8 cellular contexts compared by ENCODE assay signal in genomic region chr5:176658007-176658599, GRCh38. TPM values are rescaled to one million over a fixed set of nuclear protein-coding genes. Genes with fewer than 3 reads are reported as not detected.
DNase-seq lines count a peak whose midpoint lies in the region; FAIRE-seq and TF ChIP-seq lines count a peak whose summit lies in the region.

No MANE protein-coding gene starts in this region.

- no peak overlapping the region for H3K9ac ChIP-seq in neural progenitor cell

- 59 to 66% methylated on average over 12 to 14 of the region's 14 CpGs for WGBS in thyroid gland, 2 donors

- H2AFZ ChIP-seq in ACC112 (ENCODE audit: low read length, unreplicated experiment) (no peak overlapping the region), neural progenitor cell (replicated peaks) (no peak overlapping the region)

- H3K4me1 ChIP-seq in ACC112 (ENCODE audit: control insufficient read depth, insufficient read depth, low read length, unreplicated experiment) (peaks cover 21% of the 10 kb centered on the region), neural progenitor cell (no peaks in the 10 kb centered on the region), thyroid gland (peaks cover 0 to 5% of the 10 kb centered on the region in 2 donors)

- FAIRE-seq in RCC 7860 (lab: Jason Lieb, UNC): no peak

- DNase-seq in GM13976 (ENCODE audit: low spot score) (peak; percentile 78), HPDE6-E6E7 (ENCODE audit: extremely low spot score) (peak; percentile 70), RCC 7860 (ENCODE audit: low spot score) (peak; percentile 50), fibroblast of mammary gland (ENCODE audit: low read depth) (peak; percentile 68), neural progenitor cell (ENCODE audit: low spot score) (peak; percentile 80), thyroid gland (peak; percentile 50 to 56)
- peak; percentile 53 for DNase-seq in activated T-helper 1 cell treated with anti-CD3 and anti-CD28 coated beads, Interleukin-12 subunit alpha, Interleukin-12 subunit beta, Interleukin-2, Interleukin-4 antibody, amounts not matched to agents 30 ng/mL and 10 ng/mL and 1 ng/mL, durations not matched to agents 14 hours and 24 hours and 36 hours (ENCODE audit: low spot score)

- H4K20me1 ChIP-seq in neural progenitor cell (ENCODE audit: low read depth): peaks cover 8% of the 10 kb centered on the region

- H3K9me3 Mint-ChIP-seq in activated T-helper 1 cell treated with anti-CD3 and anti-CD28 coated beads, Interleukin-12 subunit alpha, Interleukin-12 subunit beta, Interleukin-2, Interleukin-4 antibody, amounts not matched to agents 30 ng/mL and 10 ng/mL and 1 ng/mL, durations not matched to agents 14 hours and 24 hours and 36 hours: no peaks in the 10 kb centered on the region
- H3K9me3 Mint-ChIP-seq in neural progenitor cell: no peaks in the 10 kb centered on the region

- H3F3A ChIP-seq in neural progenitor cell (ENCODE audit: low read depth): no peaks in the 10 kb centered on the region

- no peaks in the 10 kb centered on the region for H3K9me3 ChIP-seq in neural progenitor cell (ENCODE audit: low read depth)
- H3K9me3 ChIP-seq in thyroid gland: no peaks in the 10 kb centered on the region

- H3K4me2 ChIP-seq in neural progenitor cell: no peak overlapping the region

- no peaks in the 10 kb centered on the region for H3K36me3 ChIP-seq in ACC112 (ENCODE audit: insufficient read depth, low read length)
- H3K36me3 ChIP-seq in neural progenitor cell: no peaks in the 10 kb centered on the region
- peaks cover 8 to 9% of the 10 kb centered on the region in 2 donors for H3K36me3 ChIP-seq in thyroid gland

- H3K27ac ChIP-seq in ACC112 (ENCODE audit: low read depth, low read length): no peak overlapping the region
- H3K27ac ChIP-seq in neural progenitor cell: no peak overlapping the region
- no peak overlapping the region for H3K27ac ChIP-seq in thyroid gland

- peaks cover 2% of the 10 kb centered on the region for H3K27me3 Mint-ChIP-seq in activated T-helper 1 cell treated with anti-CD3 and anti-CD28 coated beads, Interleukin-12 subunit alpha, Interleukin-12 subunit beta, Interleukin-2, Interleukin-4 antibody, amounts not matched to agents 30 ng/mL and 10 ng/mL and 1 ng/mL, durations not matched to agents 14 hours and 24 hours and 36 hours (ENCODE audit: insufficient read depth)
- peaks cover 11% of the 10 kb centered on the region for H3K27me3 Mint-ChIP-seq in neural progenitor cell (ENCODE audit: insufficient read depth, low read depth)

- TF ChIP-seq CTCF in GM13976 (IDR thresholded peaks at IDR 0.05; ENCODE audit: borderline replicate concordance, control extremely low read depth, extremely low read depth, insufficient read depth, missing control alignments) (peak; percentile 91), fibroblast of mammary gland (conservative IDR thresholded peaks at IDR 0.05; ENCODE audit: control insufficient read depth, insufficient read depth, low read depth, low read length) (peak; percentile 82), neural progenitor cell (IDR thresholded peaks at IDR 0.05) (peak; percentile 76), thyroid gland (IDR thresholded peaks at IDR 0.05) (peak in 5 of 6 experiments; percentile 17 to 74 (median 44))

- H3K4me3 Mint-ChIP-seq in activated T-helper 1 cell treated with anti-CD3 and anti-CD28 coated beads, Interleukin-12 subunit alpha, Interleukin-12 subunit beta, Interleukin-2, Interleukin-4 antibody, amounts not matched to agents 30 ng/mL and 10 ng/mL and 1 ng/mL, durations not matched to agents 14 hours and 24 hours and 36 hours: peak overlapping the region; percentile 54
- peak overlapping the region; percentile 43 for H3K4me3 Mint-ChIP-seq in neural progenitor cell

- H3K79me2 ChIP-seq in ACC112 (ENCODE audit: control insufficient read depth, insufficient read depth, low read length, unreplicated experiment): no peaks in the 10 kb centered on the region
- H3K79me2 ChIP-seq in neural progenitor cell (ENCODE audit: low read depth): no peaks in the 10 kb centered on the region

- intact Hi-C loops in activated T-helper 1 cell treated with anti-CD3 and anti-CD28 coated beads, Interleukin-12 subunit alpha, Interleukin-12 subunit beta, Interleukin-2, Interleukin-4 antibody, amounts not matched to agents 30 ng/mL and 10 ng/mL and 1 ng/mL, durations not matched to agents 14 hours and 24 hours and 36 hours (cut with micrococcal nuclease): loop anchor here (1.0 to 2.0 kb wide), 3 partner anchors 301 to 454 kb away; partner anchors contain the start of gene ZNF346
- intact Hi-C loops in thyroid gland (cut with DNase I): loop anchor here (5.0 kb wide), 1 partner anchor 241 kb away; the partner anchor contains the start of gene CLTB

- H3K27me3 ChIP-seq in ACC112 (ENCODE audit: insufficient read depth, low read length) (0 out of 2 replicates have a peak, but pooled peaks cover 4% of the 10 kb centered on the region), neural progenitor cell (no peaks in the 10 kb centered on the region), thyroid gland (no peaks in the 10 kb centered on the region)

- peak overlapping the region; percentile 61 for H3K4me3 ChIP-seq in ACC112 (ENCODE audit: low read depth, low read length)
- no peak overlapping the region for H3K4me3 ChIP-seq in fibroblast of mammary gland (ENCODE audit: control insufficient read depth, low read depth, low read length)
- no peak overlapping the region for H3K4me3 ChIP-seq in neural progenitor cell
- H3K4me3 ChIP-seq in thyroid gland (replicated peaks in 1 of 3): no peak overlapping the region

- no peak overlapping the region for H3K27ac Mint-ChIP-seq in activated T-helper 1 cell treated with anti-CD3 and anti-CD28 coated beads, Interleukin-12 subunit alpha, Interleukin-12 subunit beta, Interleukin-2, Interleukin-4 antibody, amounts not matched to agents 30 ng/mL and 10 ng/mL and 1 ng/mL, durations not matched to agents 14 hours and 24 hours and 36 hours
- H3K27ac Mint-ChIP-seq in neural progenitor cell: no peak overlapping the region

- H3K36me3 Mint-ChIP-seq in activated T-helper 1 cell treated with anti-CD3 and anti-CD28 coated beads, Interleukin-12 subunit alpha, Interleukin-12 subunit beta, Interleukin-2, Interleukin-4 antibody, amounts not matched to agents 30 ng/mL and 10 ng/mL and 1 ng/mL, durations not matched to agents 14 hours and 24 hours and 36 hours (ENCODE audit: low read depth): peaks cover 17% of the 10 kb centered on the region
- peaks cover 5% of the 10 kb centered on the region for H3K36me3 Mint-ChIP-seq in neural progenitor cell

- no peak for TF ChIP-seq POLR2A in thyroid gland (IDR thresholded peaks at IDR 0.05)

- H3K4me1 Mint-ChIP-seq in activated T-helper 1 cell treated with anti-CD3 and anti-CD28 coated beads, Interleukin-12 subunit alpha, Interleukin-12 subunit beta, Interleukin-2, Interleukin-4 antibody, amounts not matched to agents 30 ng/mL and 10 ng/mL and 1 ng/mL, durations not matched to agents 14 hours and 24 hours and 36 hours (ENCODE audit: low read depth): peaks cover 41% of the 10 kb centered on the region
- H3K4me1 Mint-ChIP-seq in neural progenitor cell: no peaks in the 10 kb centered on the region

- in situ Hi-C loops in GM13976 (cut with MboI; ENCODE audit: low sequenced_read_pairs, unreplicated experiment): loop anchor here (25.0 kb wide), 1 partner anchor 304 kb away; no protein-coding TSS in a partner anchor

RNA-seq across cellular contexts. Expression of gene TSPAN17, which starts 10.8 kb away (rescaled TPM):
- total RNA-seq in activated T-helper 1 cell treated with anti-CD3 and anti-CD28 coated beads, Interleukin-12 subunit alpha, Interleukin-12 subunit beta, Interleukin-2, Interleukin-4 antibody, amounts not matched to agents 30 ng/mL and 10 ng/mL and 1 ng/mL, durations not matched to agents 14 hours and 24 hours and 36 hours: 34.1 and 35.3 TPM in 2 replicates
- total RNA-seq in neural progenitor cell (ENCODE audit: low replicate concordance) (25.9 and 51.7 TPM in 2 replicates), thyroid gland (10 to 100 TPM; 18.9 to 24.7 (median 21.0) TPM)

RNA-seq across cellular contexts. Expression of gene EIF4E1B, which starts 27.6 kb away (rescaled TPM):
- total RNA-seq in activated T-helper 1 cell treated with anti-CD3 and anti-CD28 coated beads, Interleukin-12 subunit alpha, Interleukin-12 subunit beta, Interleukin-2, Interleukin-4 antibody, amounts not matched to agents 30 ng/mL and 10 ng/mL and 1 ng/mL, durations not matched to agents 14 hours and 24 hours and 36 hours: not detected in 2 replicates
- 0.06 and 0.68 TPM in 2 replicates for total RNA-seq in neural progenitor cell (ENCODE audit: low replicate concordance)
- not detected for total RNA-seq in thyroid gland

RNA-seq across cellular contexts. Expression of gene SNCB, which starts 27.8 kb away (rescaled TPM):
- not detected in 2 replicates for total RNA-seq in activated T-helper 1 cell treated with anti-CD3 and anti-CD28 coated beads, Interleukin-12 subunit alpha, Interleukin-12 subunit beta, Interleukin-2, Interleukin-4 antibody, amounts not matched to agents 30 ng/mL and 10 ng/mL and 1 ng/mL, durations not matched to agents 14 hours and 24 hours and 36 hours
- total RNA-seq in neural progenitor cell (ENCODE audit: low replicate concordance) (1.1 TPM in 1 of 2 replicates, not detected in the other), thyroid gland (not detected)

RNA-seq across cellular contexts. Expression of gene GPRIN1, which starts 48.1 kb away (rescaled TPM):
- 3.1 and 3.2 TPM in 2 replicates for total RNA-seq in activated T-helper 1 cell treated with anti-CD3 and anti-CD28 coated beads, Interleukin-12 subunit alpha, Interleukin-12 subunit beta, Interleukin-2, Interleukin-4 antibody, amounts not matched to agents 30 ng/mL and 10 ng/mL and 1 ng/mL, durations not matched to agents 14 hours and 24 hours and 36 hours
- total RNA-seq in neural progenitor cell (ENCODE audit: low replicate concordance): 0.67 and 3.7 TPM in 2 replicates
- under 1 TPM; 0.24 to 0.75 (median 0.30) TPM for total RNA-seq in thyroid gland
